26 cellular contexts compared by ENCODE assay signal in genomic region chr10:27564381-27564780, GRCh38.
DNase-seq lines count a peak whose midpoint lies in the region.
"Had no signal": no experiment of that assay in that cellular context is flagged by ENCODE, and none has a peak within 500 bp of the region (broad histone marks: within the 10 kb centered on the region; RNA-seq: fewer than 3 reads in every experiment).

No MANE protein-coding gene starts in this region.

- peak overlapping the region in 7 of 11 experiments; percentile 4 to 38 (median 28); a peak in 10 of 22 replicates for H3K4me2 ChIP-seq in BLaER1 treated with 17β-estradiol and CSF1 and Interleukin-3, amounts not matched to agents 10 nM and 100 nM

- no peaks in the 10 kb centered on the region for H3K27me3 ChIP-seq in BLaER1 treated with 17β-estradiol and CSF1 and Interleukin-3, amounts not matched to agents 10 nM and 100 nM
- H3K27me3 ChIP-seq: esophagus muscularis mucosa, right atrium auricular region, testis, vagina had no signal

- peak; percentile 44 for DNase-seq in NOMO-1 treated with DMSO at 0.1 percent for 48 hours (lab: John Stamatoyannopoulos, UW; ENCODE audit: unreplicated experiment)
- DNase-seq in NOMO-1 treated with dmso at 0.1 percent for 144 hours (lab: John Stamatoyannopoulos, UW; ENCODE audit: unreplicated experiment) = no peak
- peak; percentile 53 for DNase-seq in OCI-M1 (lab: John Stamatoyannopoulos, UW)
- peak; percentile 11 for DNase-seq in central memory CD4-positive, alpha-beta T cell
- DNase-seq in HK-2 (ENCODE audit: unreplicated experiment) = no peak
- DNase-seq in caudate nucleus (lab: John Stamatoyannopoulos, UW) = no peak
- no peak for DNase-seq in NCI-H128 (lab: John Stamatoyannopoulos, UW; ENCODE audit: unreplicated experiment)
- DNase-seq: 8988T; AML-193; anterior cingulate cortex; Caco-2; cerebellar nuclear complex; effector CD4-positive, alpha-beta T cell; EL; HCEC 1CT; kidney glomerular epithelial cell; mammary epithelial cell; NCI-H146; NCI-H748 treated with DMSO at 0.1 percent for 48 hours; PC-3; SIG-M5; testis had no signal

- peaks cover 0 to 7% (median 0%) of the 10 kb centered on the region in 11 experiments; a peak in 4 of 22 replicates for H3K36me3 ChIP-seq in BLaER1 treated with 17β-estradiol and CSF1 and Interleukin-3, amounts not matched to agents 10 nM and 100 nM
- H3K36me3 ChIP-seq: esophagus muscularis mucosa, right atrium auricular region, vagina had no signal

- no peaks in the 10 kb centered on the region for H4K20me1 ChIP-seq in BLaER1 treated with 17β-estradiol and CSF1 and Interleukin-3, amounts not matched to agents 10 nM and 100 nM

- H3K9me3 ChIP-seq in BLaER1 treated with 17β-estradiol and CSF1 and Interleukin-3, amounts not matched to agents 10 nM and 100 nM (replicated peaks in 1 of 11) = peaks cover 8 to 38% (median 24%) of the 10 kb centered on the region in 11 experiments
- H3K9me3 ChIP-seq: esophagus muscularis mucosa, right atrium auricular region, testis, vagina had no signal

- no peak overlapping the region for H3K4me3 ChIP-seq in BLaER1 treated with 17β-estradiol and CSF1 and Interleukin-3, amounts not matched to agents 10 nM and 100 nM
- H3K4me3 ChIP-seq: esophagus muscularis mucosa, right atrium auricular region, testis, vagina had no signal

- H3K27ac ChIP-seq in BLaER1 treated with 17β-estradiol and CSF1 and Interleukin-3, amounts not matched to agents 10 nM and 100 nM = peak overlapping the region in 2 of 11 experiments; percentile 15 to 28; a peak in 2 of 22 replicates
- no peak overlapping the region for H3K27ac ChIP-seq in caudate nucleus (ENCODE audit: low read depth, low read length)
- H3K27ac ChIP-seq: esophagus muscularis mucosa, right atrium auricular region, testis, vagina had no signal

- H3K4me1 ChIP-seq in BLaER1 treated with 17β-estradiol and CSF1 and Interleukin-3, amounts not matched to agents 10 nM and 100 nM = peaks cover 15 to 30% (median 26%) of the 10 kb centered on the region in 10 experiments
- H3K4me1 ChIP-seq: Caco-2, esophagus muscularis mucosa, right atrium auricular region, testis, vagina had no signal

- no peak overlapping the region for H3K9ac ChIP-seq in BLaER1 treated with 17β-estradiol and CSF1 and Interleukin-3, amounts not matched to agents 10 nM and 100 nM

Comparison
In these comparisons a context has a peak if more than half of its experiments do, and no peak if none do; other contexts are left out.
1. DNase-seq: peak in NOMO-1 treated with DMSO at 0.1 percent for 48 hours (single experiment), OCI-M1 (single experiment) and central memory CD4-positive, alpha-beta T cell (single experiment); none in NOMO-1 treated with dmso at 0.1 percent for 144 hours (single experiment), HK-2 (single experiment), caudate nucleus (0 of 61) and NCI-H128 (single experiment).